In the genomic region with DNA sequence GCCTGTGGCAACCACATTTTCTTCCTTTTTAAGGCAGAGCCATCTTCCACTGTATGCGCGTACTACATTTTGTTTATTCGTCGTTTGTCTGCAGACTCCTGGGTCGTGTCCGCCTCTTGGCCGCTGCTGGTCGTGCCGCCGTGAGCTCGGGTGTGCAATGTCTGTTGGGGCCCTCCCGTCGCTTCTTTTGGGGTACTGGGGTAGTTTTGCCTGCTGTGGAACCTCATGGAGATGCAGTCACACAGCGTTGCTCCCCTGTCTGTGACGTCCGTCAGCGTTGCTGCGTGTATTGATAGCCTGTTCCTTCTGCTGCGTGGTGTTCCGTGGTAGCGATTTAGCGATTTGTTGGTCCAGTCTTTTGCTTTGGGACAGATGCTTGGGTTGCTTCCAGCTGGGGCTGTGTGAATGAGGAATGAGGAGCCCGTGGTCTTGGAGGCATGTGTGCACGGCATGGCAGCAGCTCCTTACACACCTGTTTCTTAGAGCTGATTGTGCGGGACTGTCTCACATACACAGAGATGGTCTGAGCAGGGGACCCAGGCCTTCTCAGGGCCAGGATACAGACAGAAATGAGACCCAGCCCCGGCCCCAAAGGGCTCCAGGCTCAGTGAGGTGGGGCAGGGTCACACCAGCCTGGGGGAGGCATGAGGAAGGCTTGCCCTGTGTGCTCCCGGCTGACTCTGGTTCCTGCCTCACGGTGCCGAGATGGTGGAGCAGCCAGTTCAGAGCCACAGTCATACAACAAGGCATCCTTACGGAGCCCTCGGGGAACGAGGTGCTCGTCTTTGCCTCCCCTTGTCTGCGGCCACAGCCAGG, we compare ENCODE assay signal across 20 cellular contexts.
DNase-seq lines count a peak whose midpoint lies in the region; ATAC-seq, FAIRE-seq and TF ChIP-seq lines count a peak whose summit lies in the region.
"Had no signal": no experiment of that assay in that cellular context is flagged by ENCODE, and none has a peak within 500 bp of the region (broad histone marks: within the 10 kb centered on the region; RNA-seq: fewer than 3 reads in every experiment).

No MANE protein-coding gene starts in this region.

- CTCF ChIA-PET in AG04450 (lab: Charles Lee): no interaction called here

- WGBS in pancreas, 2 donors: 66 to 70% methylated on average over 34 of the region's 34 CpGs

- H3K27ac Mint-ChIP-seq in glutamatergic neuron (ENCODE audit: unreplicated experiment): peak overlapping the region; percentile 94
- no peak overlapping the region for H3K27ac Mint-ChIP-seq in endothelial cell (ENCODE audit: unreplicated experiment)
- H3K27ac Mint-ChIP-seq: activated naive CD8-positive, alpha-beta T cell treated with anti-CD3 and anti-CD28 coated beads for 36 hours; CD8-positive, alpha-beta T cell; natural killer cell; T-helper 17 cell had no signal

- H3K36me3 ChIP-seq in pancreas: no peaks in the 10 kb centered on the region
- H3K36me3 ChIP-seq: brain microvascular endothelial cell, thyroid gland had no signal

- ATAC-seq in pancreas: peak; percentile 7 to 57 (median 24)
- ATAC-seq in HG02973 (IDR thresholded peaks at IDR 0.05; ENCODE audit: unreplicated experiment): no peak
- ATAC-seq: CD8-positive, alpha-beta T cell; natural killer cell; T-helper 17 cell had no signal

- TF ChIP-seq POLR2A in GM12892 (IDR thresholded peaks at IDR 0.05; ENCODE audit: low read depth, low read length): no peak

- H3K9me3 Mint-ChIP-seq in glutamatergic neuron (ENCODE audit: unreplicated experiment) (peaks cover 19% of the 10 kb centered on the region), endothelial cell (ENCODE audit: unreplicated experiment) (no peaks in the 10 kb centered on the region)
- H3K9me3 Mint-ChIP-seq: activated naive CD8-positive, alpha-beta T cell treated with anti-CD3 and anti-CD28 coated beads for 36 hours; CD8-positive, alpha-beta T cell; natural killer cell had no signal

- H3K4me1 ChIP-seq in pancreas: peaks cover 0 to 20% (median 19%) of the 10 kb centered on the region in 3 donors

- peaks cover 45% of the 10 kb centered on the region for H3K4me1 Mint-ChIP-seq in glutamatergic neuron (ENCODE audit: low read depth, unreplicated experiment)
- H3K4me1 Mint-ChIP-seq in endothelial cell (ENCODE audit: unreplicated experiment): peaks cover 33% of the 10 kb centered on the region
- H3K4me1 Mint-ChIP-seq: T-helper 17 cell had no signal

- H3K36me3 Mint-ChIP-seq in glutamatergic neuron (ENCODE audit: unreplicated experiment) (no peaks in the 10 kb centered on the region), endothelial cell (ENCODE audit: low read depth, unreplicated experiment) (no peaks in the 10 kb centered on the region)
- H3K36me3 Mint-ChIP-seq: activated naive CD8-positive, alpha-beta T cell treated with anti-CD3 and anti-CD28 coated beads for 36 hours; CD8-positive, alpha-beta T cell; natural killer cell had no signal

- POLR2A ChIA-PET in AG04450 (lab: Yijun Ruan, JAX): no interaction called here

- peaks cover 9% of the 10 kb centered on the region for H3K27me3 Mint-ChIP-seq in glutamatergic neuron (ENCODE audit: unreplicated experiment)
- H3K27me3 Mint-ChIP-seq in endothelial cell (ENCODE audit: unreplicated experiment): peaks cover 2% of the 10 kb centered on the region
- H3K27me3 Mint-ChIP-seq: activated naive CD8-positive, alpha-beta T cell treated with anti-CD3 and anti-CD28 coated beads for 36 hours; T-helper 17 cell had no signal

- H3K4me3 Mint-ChIP-seq in glutamatergic neuron (ENCODE audit: unreplicated experiment) (peak overlapping the region; percentile 50), endothelial cell (ENCODE audit: unreplicated experiment) (no peak overlapping the region)
- H3K4me3 Mint-ChIP-seq: activated naive CD8-positive, alpha-beta T cell treated with anti-CD3 and anti-CD28 coated beads for 36 hours; CD8-positive, alpha-beta T cell; natural killer cell; T-helper 17 cell had no signal

- H3K4me3 ChIP-seq in AG04450 (ENCODE audit: low read depth, low read length) (no peak overlapping the region), pancreas (no peak overlapping the region)
- H3K4me3 ChIP-seq: thyroid gland had no signal

- DNase-seq in AG04450 (ENCODE audit: low read depth, low spot score): no peak
- DNase-seq in MV-4-11 (lab: John Stamatoyannopoulos, UW): peak; percentile 23
- DNase-seq in glutamatergic neuron: no peak
- peak in 1 of 6 donors; percentile 46 for DNase-seq in pancreas
- DNase-seq in SK-N-DZ (ENCODE audit: low spot score): no peak
- DNase-seq in endothelial cell (ENCODE audit: low spot score): no peak
- no peak for DNase-seq in GM12892 (ENCODE audit: insufficient read length)
- DNase-seq: activated CD4-positive, CD25-positive, alpha-beta regulatory T cell; activated naive CD8-positive, alpha-beta T cell treated with anti-CD3 and anti-CD28 coated beads for 36 hours; brain microvascular endothelial cell; CD8-positive, alpha-beta T cell; dermis blood vessel endothelial cell; DND-41; HCEC 1CT; natural killer cell; NCI-H1092 treated with DMSO at 0.1 percent for 48 hours; T-helper 17 cell; thyroid gland had no signal

- FAIRE-seq in pancreas (lab: Jason Lieb, UNC) (no peak), GM12892 (lab: Jason Lieb, UNC) (no peak)
- FAIRE-seq: GM19239 had no signal

- H3K27ac ChIP-seq in AG04450 (ENCODE audit: low read depth, low read length) (peak overlapping the region; percentile 2), pancreas (peak overlapping the region in 2 of 4 donors; percentile 33 to 69)
- H3K27ac ChIP-seq: brain microvascular endothelial cell had no signal

- no peaks in the 10 kb centered on the region for H3K27me3 ChIP-seq in AG04450 (ENCODE audit: control insufficient read depth, insufficient read depth, low read length)
- no peaks in the 10 kb centered on the region for H3K27me3 ChIP-seq in pancreas
- H3K27me3 ChIP-seq: brain microvascular endothelial cell, thyroid gland had no signal

- TF ChIP-seq CTCF in AG04450 (IDR thresholded peaks at IDR 0.05; ENCODE audit: low read depth, low read length): no peak
- no peak for TF ChIP-seq CTCF in glutamatergic neuron (IDR thresholded peaks at IDR 0.05; ENCODE audit: partially characterized antibody, unreplicated experiment)
- TF ChIP-seq CTCF in pancreas (IDR thresholded peaks at IDR 0.05): no peak
- TF ChIP-seq CTCF in endothelial cell (IDR thresholded peaks at IDR 0.05; ENCODE audit: unreplicated experiment): no peak

- intact Hi-C loops in pancreas (cut with DNase I): no loop called here

- peaks cover 11% of the 10 kb centered on the region for H3K9me3 ChIP-seq in AG04450 (ENCODE audit: control insufficient read depth, insufficient read depth, low read length)
- H3K9me3 ChIP-seq in pancreas: no peaks in the 10 kb centered on the region
- H3K9me3 ChIP-seq: thyroid gland had no signal
